ENCODE assay signal across 11 cellular contexts in genomic region chr13:26735677-26736076, GRCh38. TPM values are rescaled to one million over a fixed set of nuclear protein-coding genes. Genes with fewer than 3 reads are reported as not detected.
"Had no signal": no experiment of that assay in that cellular context is flagged by ENCODE, and none has a peak within 500 bp of the region (broad histone marks: within the 10 kb centered on the region; RNA-seq: fewer than 3 reads in every experiment).

No MANE protein-coding gene starts in this region.

- H3K4me3 Mint-ChIP-seq: GM23338, H9, HFFc6 had no signal

- H3K27ac Mint-ChIP-seq: GM23338, H9, HFFc6 had no signal

- H3K36me3 ChIP-seq: HAP-1 had no signal

- DNase-seq: GM23248, GOT3, H7, H9, HCEC 1CT, HFFc6 had no signal

- ATAC-seq: GM23338, HCT116 had no signal

- H3K27ac ChIP-seq: GM23248 had no signal

- H3K4me1 Mint-ChIP-seq: GM23338, H9 had no signal

- H3K9me3 ChIP-seq: HAP-1 had no signal

- H3K9ac ChIP-seq: GM23248 had no signal

- H3K4me1 ChIP-seq: HAP-1 had no signal

- FAIRE-seq: H1, H54 had no signal

- H2AFZ ChIP-seq: GM23248, GM23338 had no signal

- H3K4me2 ChIP-seq: GM23338 had no signal

- H3K4me3 ChIP-seq: GM23248, GM23338, HAP-1 had no signal

RNA-seq across cellular contexts. Expression of gene GPR12, which starts 24.9 kb away (rescaled TPM):
- total RNA-seq: GM23248, GM23338, H7, H9, HFFc6 had no signal
- polyA plus RNA-seq: GM23248 had no signal
